In genomic region chr4:54281060-54281781, GRCh38 we compare ENCODE assay signal across 1 cellular context.
TF ChIP-seq lines count a peak whose summit lies in the region.

No MANE protein-coding gene starts in this region.

TF ChIP-seq in endothelial cell of umbilical vein, 7 proteins besides CTCF, POLR2A, EP300 and RAD21 (continued from another document):
- peak; percentile 18 for TF ChIP-seq POLR2AphosphoS5 (IDR thresholded peaks at IDR 0.05; ENCODE audit: insufficient read depth, low read depth, low read length)
- TF ChIP-seq FOS (IDR thresholded peaks at IDR 0.05; ENCODE audit: borderline replicate concordance, insufficient read depth, low read length), result peak; percentile 82
- TF ChIP-seq GATA2 (IDR thresholded peaks at IDR 0.05; ENCODE audit: insufficient read depth, insufficient read length, low read depth, low read length), result peak; percentile 53
- TF ChIP-seq MYC (IDR thresholded peaks at IDR 0.05; ENCODE audit: low read depth, low read length), result no peak
